Comparison of ENCODE assay signal across 13 cellular contexts in the genomic region with DNA sequence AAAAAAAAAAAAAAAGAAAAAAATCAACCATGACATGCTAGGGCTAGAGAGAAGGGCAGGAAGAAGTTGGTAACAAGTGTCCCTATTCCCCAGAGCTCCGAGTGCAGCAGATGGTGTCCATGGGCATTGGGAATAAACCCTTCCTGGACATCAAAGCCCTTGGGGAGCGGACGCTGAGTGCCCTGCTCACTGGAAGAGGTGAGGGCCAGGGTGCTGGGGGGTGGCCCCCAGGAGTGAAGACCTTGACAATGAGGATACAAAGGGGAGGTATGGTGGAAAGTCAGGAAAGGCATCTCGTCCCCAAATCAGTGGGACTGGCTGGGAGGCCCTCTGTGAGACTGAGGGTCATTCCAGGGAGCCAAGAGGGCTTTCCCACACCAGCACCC. TPM values are rescaled to one million over a fixed set of nuclear protein-coding genes. Genes with fewer than 3 reads are reported as not detected.
A peak's percentile ranks its signal among the peaks of the same experiment; 100 is the strongest.
DNase-seq lines count a peak whose midpoint lies in the region; ATAC-seq and TF ChIP-seq lines count a peak whose summit lies in the region.
"Had no signal": no experiment of that assay in that cellular context is flagged by ENCODE, and none has a peak within 500 bp of the region (broad histone marks: within the 10 kb centered on the region; RNA-seq: fewer than 3 reads in every experiment).

No MANE protein-coding gene starts in this region.

- no peak overlapping the region for H3K4me3 Mint-ChIP-seq in dendritic cell treated with granulocyte-macrophage colony-stimulating factor and Interleukin-4, amounts not matched to agents 40 ng/mL and 50 ng/mL, for 4 days
- no peak overlapping the region for H3K4me3 Mint-ChIP-seq in natural killer cell treated with Interleukin-12 subunit alpha and Interleukin-12 subunit beta and Interleukin-15 and Interleukin-18, amount 100 ng/mL, for 72 hours

- H3K4me3 ChIP-seq in left ventricle myocardium inferior (no peak overlapping the region), heart right ventricle (no peak overlapping the region), vagina (no peak overlapping the region)
- H3K4me3 ChIP-seq: body of pancreas, mucosa of descending colon, PC-9 had no signal

- TF ChIP-seq CTCF in left ventricle myocardium inferior (IDR thresholded peaks at IDR 0.05; ENCODE audit: borderline replicate concordance) (no peak), heart right ventricle (IDR thresholded peaks at IDR 0.05) (no peak), vagina (IDR thresholded peaks at IDR 0.05) (no peak)

- H3K9me3 ChIP-seq in left ventricle myocardium inferior (replicated peaks): no peaks in the 10 kb centered on the region
- no peaks in the 10 kb centered on the region for H3K9me3 ChIP-seq in heart right ventricle
- no peaks in the 10 kb centered on the region for H3K9me3 ChIP-seq in vagina
- H3K9me3 ChIP-seq: BE2C, body of pancreas, mucosa of descending colon had no signal

- H3K36me3 Mint-ChIP-seq in dendritic cell treated with granulocyte-macrophage colony-stimulating factor and Interleukin-4, amounts not matched to agents 40 ng/mL and 50 ng/mL, for 4 days (ENCODE audit: low read depth): peaks cover 100% of the 10 kb centered on the region
- H3K36me3 Mint-ChIP-seq in natural killer cell treated with Interleukin-12 subunit alpha and Interleukin-12 subunit beta and Interleukin-15 and Interleukin-18, amount 100 ng/mL, for 72 hours: no peaks in the 10 kb centered on the region

- H3K27ac Mint-ChIP-seq in dendritic cell treated with granulocyte-macrophage colony-stimulating factor and Interleukin-4, amounts not matched to agents 40 ng/mL and 50 ng/mL, for 4 days: peak overlapping the region; percentile 8
- H3K27ac Mint-ChIP-seq in natural killer cell treated with Interleukin-12 subunit alpha and Interleukin-12 subunit beta and Interleukin-15 and Interleukin-18, amount 100 ng/mL, for 72 hours: peak overlapping the region; percentile 24 to 40

- H3K36me3 ChIP-seq in left ventricle myocardium inferior (peaks cover 91% of the 10 kb centered on the region), heart right ventricle (peaks cover 0 to 100% (median 61%) of the 10 kb centered on the region in 9 donors), vagina (peaks cover 0 to 71% of the 10 kb centered on the region in 2 donors)

- intact Hi-C loops in left ventricle myocardium inferior (cut with micrococcal nuclease) (no loop called here), heart right ventricle (cut with DNase I) (loop anchor here in 1 of 10 donors (5.0 kb wide), 1 partner anchor 65 kb away; no protein-coding TSS in a partner anchor), vagina (cut with DNase I) (no loop called here)
- intact Hi-C loops in dendritic cell treated with granulocyte-macrophage colony-stimulating factor and Interleukin-4, amounts not matched to agents 40 ng/mL and 50 ng/mL, for 4 days (cut with micrococcal nuclease): loop anchor here (1.0 kb wide), 1 partner anchor 16 kb away; no protein-coding TSS in a partner anchor

- peak overlapping the region; percentile 27 for H3K27ac ChIP-seq in left ventricle myocardium inferior (replicated peaks)
- H3K27ac ChIP-seq in heart right ventricle: peak overlapping the region in 3 of 10 donors; percentile 9 to 72 (median 18)
- peak overlapping the region; percentile 12 for H3K27ac ChIP-seq in vagina
- H3K27ac ChIP-seq: PC-9 had no signal

- peaks cover 73% of the 10 kb centered on the region for H3K4me1 Mint-ChIP-seq in dendritic cell treated with granulocyte-macrophage colony-stimulating factor and Interleukin-4, amounts not matched to agents 40 ng/mL and 50 ng/mL, for 4 days (ENCODE audit: low read depth)
- H3K4me1 Mint-ChIP-seq in natural killer cell treated with Interleukin-12 subunit alpha and Interleukin-12 subunit beta and Interleukin-15 and Interleukin-18, amount 100 ng/mL, for 72 hours (ENCODE audit: low read depth in 2 of 2): peaks cover 17 to 22% of the 10 kb centered on the region in 2 donors

- DNase-seq in left ventricle myocardium inferior (no peak), heart right ventricle (no peak), vagina (ENCODE audit: extremely low spot score in 2 of 2) (no peak), HPDE6-E6E7 (ENCODE audit: extremely low spot score) (no peak), NCI-H345 treated with DMSO at 0.1 percent for 48 hours (lab: John Stamatoyannopoulos, UW; ENCODE audit: unreplicated experiment) (no peak)
- no peak for DNase-seq in natural killer cell treated with Interleukin-12 subunit alpha and Interleukin-12 subunit beta and Interleukin-15 and Interleukin-18, amount 100 ng/mL, for 72 hours (ENCODE audit: low spot score)
- DNase-seq: BE2C, PC-9 had no signal

- H3K4me1 ChIP-seq in left ventricle myocardium inferior (peaks cover 11% of the 10 kb centered on the region), heart right ventricle (peaks cover 0 to 44% (median 7%) of the 10 kb centered on the region in 9 donors), vagina (peaks cover 6% of the 10 kb centered on the region)

- no peaks in the 10 kb centered on the region for H3K9me3 Mint-ChIP-seq in dendritic cell treated with granulocyte-macrophage colony-stimulating factor and Interleukin-4, amounts not matched to agents 40 ng/mL and 50 ng/mL, for 4 days
- no peaks in the 10 kb centered on the region for H3K9me3 Mint-ChIP-seq in natural killer cell treated with Interleukin-12 subunit alpha and Interleukin-12 subunit beta and Interleukin-15 and Interleukin-18, amount 100 ng/mL, for 72 hours

- TF ChIP-seq POLR2A in vagina (IDR thresholded peaks at IDR 0.05): no peak

- ATAC-seq in heart right ventricle (no peak), GM21786 (IDR thresholded peaks at IDR 0.05; ENCODE audit: unreplicated experiment) (no peak)
- no peak for ATAC-seq in natural killer cell treated with Interleukin-12 subunit alpha and Interleukin-12 subunit beta and Interleukin-15 and Interleukin-18, amount 100 ng/mL, for 72 hours
- ATAC-seq: body of pancreas had no signal

- no peaks in the 10 kb centered on the region for H3K27me3 ChIP-seq in left ventricle myocardium inferior (ENCODE audit: low read depth)
- no peaks in the 10 kb centered on the region for H3K27me3 ChIP-seq in heart right ventricle
- no peaks in the 10 kb centered on the region for H3K27me3 ChIP-seq in vagina
- H3K27me3 ChIP-seq: BE2C, body of pancreas had no signal

- 87 to 93% methylated on average over 4 of the region's 4 CpGs for WGBS in heart right ventricle, 2 donors

- H3K27me3 Mint-ChIP-seq in dendritic cell treated with granulocyte-macrophage colony-stimulating factor and Interleukin-4, amounts not matched to agents 40 ng/mL and 50 ng/mL, for 4 days: no peaks in the 10 kb centered on the region
- peaks cover 0 to 6% of the 10 kb centered on the region in 2 donors for H3K27me3 Mint-ChIP-seq in natural killer cell treated with Interleukin-12 subunit alpha and Interleukin-12 subunit beta and Interleukin-15 and Interleukin-18, amount 100 ng/mL, for 72 hours

RNA-seq across cellular contexts. Expression of gene ZNF219, which starts 11.6 kb away (rescaled TPM):
- total RNA-seq in left ventricle myocardium inferior: 44.9 TPM
- total RNA-seq in heart right ventricle: 10 to 100 TPM; 22.1 to 58.4 (median 32.2) TPM
- 10 to 100 TPM; 37.1 to 39.2 TPM for polyA plus RNA-seq in heart right ventricle
- total RNA-seq in natural killer cell treated with Interleukin-12 subunit alpha and Interleukin-12 subunit beta and Interleukin-15 and Interleukin-18, amount 100 ng/mL, for 72 hours: 1 to 10 TPM; 4.5 to 9.5 TPM
- total RNA-seq in vagina: 69.2 TPM

RNA-seq across cellular contexts. Expression of gene TMEM253, which starts 14.0 kb away (rescaled TPM):
- total RNA-seq in left ventricle myocardium inferior: 0.19 TPM
- under 1 TPM in 9 of 10 donors, not detected in 1; 0.16 to 0.45 (median 0.28) TPM for total RNA-seq in heart right ventricle
- 1 to 10 TPM in 1 of 2 donors, under 1 TPM in 1; 0.30 to 1.1 TPM for polyA plus RNA-seq in heart right ventricle
- not detected for total RNA-seq in natural killer cell treated with Interleukin-12 subunit alpha and Interleukin-12 subunit beta and Interleukin-15 and Interleukin-18, amount 100 ng/mL, for 72 hours
- total RNA-seq in vagina: not detected
- total RNA-seq: M059J had no signal

RNA-seq across cellular contexts. Expression of gene ARHGEF40, which starts 16.8 kb away (rescaled TPM):
- total RNA-seq in left ventricle myocardium inferior (21.3 TPM), heart right ventricle (10 to 100 TPM; 14.2 to 24.4 (median 17.5) TPM), vagina (36.3 TPM)
- 10 to 100 TPM; 21.1 to 25.2 TPM for polyA plus RNA-seq in heart right ventricle
- under 1 TPM; 0.36 to 0.75 TPM for total RNA-seq in natural killer cell treated with Interleukin-12 subunit alpha and Interleukin-12 subunit beta and Interleukin-15 and Interleukin-18, amount 100 ng/mL, for 72 hours

RNA-seq across cellular contexts. Expression of gene RNASE8, which starts 29.3 kb away (rescaled TPM):
- not detected for total RNA-seq in left ventricle myocardium inferior
- total RNA-seq in heart right ventricle: not detected
- polyA plus RNA-seq in heart right ventricle: not detected
- not detected for total RNA-seq in natural killer cell treated with Interleukin-12 subunit alpha and Interleukin-12 subunit beta and Interleukin-15 and Interleukin-18, amount 100 ng/mL, for 72 hours
- total RNA-seq in vagina: not detected
- total RNA-seq: body of pancreas, M059J, mucosa of descending colon, PC-9 had no signal

RNA-seq across cellular contexts. Expression of gene RNASE7, which starts 44.7 kb away (rescaled TPM):
- not detected for total RNA-seq in left ventricle myocardium inferior
- total RNA-seq in heart right ventricle: not detected
- polyA plus RNA-seq in heart right ventricle: under 1 TPM in 1 of 2 donors, not detected in 1; 0.03 TPM
- total RNA-seq in natural killer cell treated with Interleukin-12 subunit alpha and Interleukin-12 subunit beta and Interleukin-15 and Interleukin-18, amount 100 ng/mL, for 72 hours: not detected
- 18.2 TPM for total RNA-seq in vagina
- total RNA-seq: M059J, PC-9 had no signal

Comparison
In these comparisons a context has a peak if more than half of its experiments do, and no peak if none do; other contexts are left out.
1. RNA of gene ARHGEF40, which starts 16.8 kb away (total RNA-seq): 36.3 TPM in vagina (single experiment), 21.3 TPM in left ventricle myocardium inferior (single experiment) and 14.2 to 24.4 TPM in heart right ventricle; 0.36 to 0.75 TPM in natural killer cell treated with Interleukin-12 subunit alpha and Interleukin-12 subunit beta and Interleukin-15 and Interleukin-18, amount 100 ng/mL, for 72 hours; every median in the first group is over 4 times any median in the second.